In genomic region chr15:40238481-40238926, GRCh38 we compare ENCODE assay signal across 9 cellular contexts. TPM values are rescaled to one million over a fixed set of nuclear protein-coding genes. Genes with fewer than 3 reads are reported as not detected.
DNase-seq lines count a peak whose midpoint lies in the region; ATAC-seq lines count a peak whose summit lies in the region.
"Had no signal": no experiment of that assay in that cellular context is flagged by ENCODE, and none has a peak within 500 bp of the region (broad histone marks: within the 10 kb centered on the region; RNA-seq: fewer than 3 reads in every experiment).

No MANE protein-coding gene starts in this region.

- H3K9ac ChIP-seq in SK-N-MC (ENCODE audit: insufficient read length), result peak overlapping the region; percentile 60
- H3K9ac ChIP-seq in skeletal muscle satellite cell (ENCODE audit: low read depth, low read length), result no peak overlapping the region

- H3K36me3 ChIP-seq in SK-N-MC (ENCODE audit: insufficient read depth, low read length) (no peaks in the 10 kb centered on the region; the same call in 1 of the 2 replicates), skeletal muscle satellite cell (ENCODE audit: insufficient read depth, low read length) (no peaks in the 10 kb centered on the region)

- DNase-seq in NCI-H1105 treated with DMSO at 0.1 percent for 48 hours (lab: John Stamatoyannopoulos, UW) (peak; percentile 31), NCI-H1105 (lab: John Stamatoyannopoulos, UW) (no peak), SK-N-MC (ENCODE audit: low read depth, low spot score) (no peak), left cardiac atrium (no peak), epidermal melanocyte (ENCODE audit: insufficient read length, low spot score) (no peak), T-helper 9 cell (no peak)

- H3K9me3 ChIP-seq in SK-N-MC (ENCODE audit: low read depth, low read length), result no peaks in the 10 kb centered on the region
- H3K9me3 ChIP-seq in skeletal muscle satellite cell (replicated peaks; ENCODE audit: low read length), result no peaks in the 10 kb centered on the region

- H3K4me3 ChIP-seq in SK-N-MC (peak overlapping the region; percentile 76), skeletal muscle satellite cell (ENCODE audit: low read length) (peak overlapping the region; percentile 68)

- intact Hi-C loops in left cardiac atrium (cut with DNase I), result no loop called here

- peaks cover 12% of the 10 kb centered on the region for H3K4me1 ChIP-seq in skeletal muscle satellite cell (ENCODE audit: control insufficient read depth, insufficient read depth, low read length)

- no peak overlapping the region for H3K27ac ChIP-seq in SK-N-MC

- H3K4me2 ChIP-seq in skeletal muscle satellite cell (ENCODE audit: low read length), result peak overlapping the region; percentile 86

- peak; percentile 14 to 35 for ATAC-seq in left cardiac atrium
- ATAC-seq in HG03280 (IDR thresholded peaks at IDR 0.05; ENCODE audit: unreplicated experiment), result no peak

- H3K27me3 ChIP-seq in skeletal muscle satellite cell (ENCODE audit: control insufficient read depth, insufficient read depth, low read length), result peaks cover 14% of the 10 kb centered on the region

RNA-seq across cellular contexts. Expression of gene PAK6, which starts 0.4 kb away (rescaled TPM):
- total RNA-seq in left cardiac atrium, result 10 to 100 TPM in 1 of 2 donors, 1 to 10 TPM in 1; 6.8 to 10.1 TPM
- under 0.01 TPM in 1 of 2 replicates, not detected in the other for total RNA-seq in skeletal muscle satellite cell (2012; rRNA removed)

RNA-seq across cellular contexts. Expression of gene ANKRD63, which starts 44.4 kb away (rescaled TPM):
- total RNA-seq in left cardiac atrium, result under 1 TPM in 1 of 2 donors, not detected in 1; 0.65 TPM
- not detected in 2 replicates for total RNA-seq in skeletal muscle satellite cell (2012; rRNA removed)
- total RNA-seq: A172 had no signal
